In the genomic region with DNA sequence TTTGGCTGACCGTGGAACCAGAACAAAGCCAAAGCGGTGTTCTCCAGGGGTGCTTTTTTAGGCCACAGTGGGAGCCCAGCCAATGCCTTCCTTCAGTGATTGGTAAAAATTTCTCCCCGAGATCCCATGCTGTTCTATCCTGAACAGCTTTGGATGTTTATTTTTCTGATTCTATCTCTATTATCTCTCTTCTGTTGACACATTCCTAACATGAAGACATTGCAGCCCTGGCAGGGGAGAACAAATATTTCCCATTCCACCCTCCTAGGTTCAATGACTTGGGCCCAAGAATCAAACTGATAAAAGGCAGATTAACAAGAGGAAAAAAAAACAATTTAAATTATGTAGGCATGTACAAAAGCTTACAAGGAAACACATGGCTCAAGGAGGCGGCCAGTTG, we compare ENCODE assay signal across 1 cellular context.
TF ChIP-seq lines count a peak whose summit lies in the region.

No MANE protein-coding gene starts in this region.

TF ChIP-seq in H1, 55 proteins besides CTCF, POLR2A, EP300 and RAD21:
- TF ChIP-seq CHD7 (IDR thresholded peaks at IDR 0.05; ENCODE audit: insufficient replicate concordance, low read length) (peak; percentile 31), SAP30 (IDR thresholded peaks at IDR 0.05; ENCODE audit: insufficient read depth, insufficient replicate concordance, low read length) (no peak)
TF ChIP-seq in H1: peak in this region for 1.
